11 cellular contexts compared by ENCODE assay signal in genomic region chr12:127811988-127812387, GRCh38.
A peak's percentile ranks its signal among the peaks of the same experiment; 100 is the strongest.
DNase-seq lines count a peak whose midpoint lies in the region; ATAC-seq and TF ChIP-seq lines count a peak whose summit lies in the region.
"Had no signal": no experiment of that assay in that cellular context is flagged by ENCODE, and none has a peak within 500 bp of the region (broad histone marks: within the 10 kb centered on the region; RNA-seq: fewer than 3 reads in every experiment).

No MANE protein-coding gene starts in this region.

- H3K4me1 ChIP-seq in SJCRH30 (peaks cover 40% of the 10 kb centered on the region), cardiac muscle cell (ENCODE audit: low read depth) (no peaks in the 10 kb centered on the region)
- H3K4me1 ChIP-seq: adrenal gland had no signal

- H3K4me3 Mint-ChIP-seq in osteocyte (ENCODE audit: unreplicated experiment): no peak overlapping the region

- in situ Hi-C loops in GM13977 (cut with MboI; ENCODE audit: low pct_unique_long_range_greater_than_20kb, low sequenced_read_pairs, unreplicated experiment): no loop called here

- H3K9me3 ChIP-seq in SJCRH30 (replicated peaks) (no peaks in the 10 kb centered on the region), cardiac muscle cell (ENCODE audit: low read depth) (no peaks in the 10 kb centered on the region)
- H3K9me3 ChIP-seq: adrenal gland had no signal

- peaks cover 30% of the 10 kb centered on the region for H3K4me1 Mint-ChIP-seq in osteocyte (ENCODE audit: unreplicated experiment)

- H3K27me3 Mint-ChIP-seq in osteocyte (ENCODE audit: unreplicated experiment): peaks cover 7% of the 10 kb centered on the region

- H3K27me3 ChIP-seq in SJCRH30 (no peaks in the 10 kb centered on the region), cardiac muscle cell (no peaks in the 10 kb centered on the region)
- H3K27me3 ChIP-seq: adrenal gland had no signal

- no peaks in the 10 kb centered on the region for H3K9me3 Mint-ChIP-seq in osteocyte (ENCODE audit: unreplicated experiment)

- ATAC-seq in HG03457 (IDR thresholded peaks at IDR 0.05; ENCODE audit: unreplicated experiment) (no peak), GM21423 (IDR thresholded peaks at IDR 0.05; ENCODE audit: unreplicated experiment) (no peak), HG02970 (IDR thresholded peaks at IDR 0.05; ENCODE audit: low FRiP score, unreplicated experiment) (no peak)

- no peaks in the 10 kb centered on the region for H3K36me3 ChIP-seq in SJCRH30
- H3K36me3 ChIP-seq in cardiac muscle cell: no peaks in the 10 kb centered on the region
- H3K36me3 ChIP-seq: adrenal gland had no signal

- H3K27ac Mint-ChIP-seq in osteocyte (ENCODE audit: unreplicated experiment): peak overlapping the region; percentile 45

- H3K36me3 Mint-ChIP-seq in osteocyte (ENCODE audit: unreplicated experiment): no peaks in the 10 kb centered on the region

- DNase-seq in GM04503 (ENCODE audit: low read depth) (peak; percentile 54), SJCRH30 (peak; percentile 81 to 91), cardiac muscle cell (ENCODE audit: low read depth in 1 of 2, low spot score in 1 of 2) (peak; percentile 1 to 5), osteocyte (ENCODE audit: extremely low spot score, unreplicated experiment) (no peak), GM13977 (ENCODE audit: low spot score) (no peak)
- DNase-seq: DMS153, mammary epithelial cell had no signal

- H3K27ac ChIP-seq in SJCRH30 (peak overlapping the region; percentile 96), cardiac muscle cell (no peak overlapping the region)
- H3K27ac ChIP-seq: adrenal gland had no signal

- TF ChIP-seq CTCF in cardiac muscle cell (IDR thresholded peaks at IDR 0.05; ENCODE audit: low read depth, low read length) (no peak), osteocyte (IDR thresholded peaks at IDR 0.05) (no peak), GM13977 (IDR thresholded peaks at IDR 0.05; ENCODE audit: extremely low read depth, insufficient read depth, missing control alignments) (no peak)

- H3K4me3 ChIP-seq in SJCRH30 (no peak overlapping the region), cardiac muscle cell (no peak overlapping the region)
- H3K4me3 ChIP-seq: adrenal gland had no signal

Comparison
In these comparisons a context has a peak if more than half of its experiments do, and no peak if none do; other contexts are left out.
1. DNase-seq: peak in GM04503 (single experiment), SJCRH30 (2 of 2) and cardiac muscle cell (2 of 2); none in osteocyte (single experiment) and GM13977 (single experiment).